ENCODE assay signal across 1 cellular context in the genomic region with DNA sequence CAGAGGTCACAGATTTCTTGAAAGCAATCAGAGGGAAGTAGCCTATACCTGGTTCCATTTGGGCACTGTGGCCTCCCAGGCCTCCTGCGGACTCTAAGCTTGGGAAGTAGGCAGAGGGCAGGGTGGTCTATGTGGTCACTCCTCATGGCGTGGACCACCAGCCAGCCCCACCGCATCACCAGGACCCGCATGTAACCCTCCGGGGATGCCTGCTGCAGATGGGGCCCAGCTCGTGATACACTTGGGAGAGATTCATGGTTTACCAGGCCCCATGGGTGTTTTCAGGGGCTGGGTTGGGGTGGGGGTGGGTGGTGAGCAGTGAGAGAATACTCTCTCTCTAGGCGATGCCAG.
TF ChIP-seq lines count a peak whose summit lies in the region.

No MANE protein-coding gene starts in this region.

TF ChIP-seq in HCT116, 20 proteins besides CTCF, POLR2A, EP300 and RAD21 (continued from another document):
- TF ChIP-seq TCF7L2 (IDR thresholded peaks at IDR 0.05; ENCODE audit: borderline replicate concordance, extremely low read depth, insufficient read depth, insufficient read length), result no peak
- no peak for TF ChIP-seq SIN3A (IDR thresholded peaks at IDR 0.05; ENCODE audit: low read depth)
- no peak for TF ChIP-seq YY1 (IDR thresholded peaks at IDR 0.05; ENCODE audit: extremely low read depth, insufficient replicate concordance, low read depth, low read length)
- no peak for TF ChIP-seq POLR2AphosphoS5 (IDR thresholded peaks at IDR 0.05; ENCODE audit: low read depth, low read length)
- TF ChIP-seq EZH2phosphoT487 (IDR thresholded peaks at IDR 0.05; ENCODE audit: borderline replicate concordance), result no peak
- TF ChIP-seq FOSL1 (IDR thresholded peaks at IDR 0.05; ENCODE audit: low read depth), result no peak
- no peak for TF ChIP-seq CEBPB (IDR thresholded peaks at IDR 0.05; ENCODE audit: low read depth)
TF ChIP-seq in HCT116: peak in this region for 0.
